Comparison of ENCODE assay signal across 2 cellular contexts in the genomic region with DNA sequence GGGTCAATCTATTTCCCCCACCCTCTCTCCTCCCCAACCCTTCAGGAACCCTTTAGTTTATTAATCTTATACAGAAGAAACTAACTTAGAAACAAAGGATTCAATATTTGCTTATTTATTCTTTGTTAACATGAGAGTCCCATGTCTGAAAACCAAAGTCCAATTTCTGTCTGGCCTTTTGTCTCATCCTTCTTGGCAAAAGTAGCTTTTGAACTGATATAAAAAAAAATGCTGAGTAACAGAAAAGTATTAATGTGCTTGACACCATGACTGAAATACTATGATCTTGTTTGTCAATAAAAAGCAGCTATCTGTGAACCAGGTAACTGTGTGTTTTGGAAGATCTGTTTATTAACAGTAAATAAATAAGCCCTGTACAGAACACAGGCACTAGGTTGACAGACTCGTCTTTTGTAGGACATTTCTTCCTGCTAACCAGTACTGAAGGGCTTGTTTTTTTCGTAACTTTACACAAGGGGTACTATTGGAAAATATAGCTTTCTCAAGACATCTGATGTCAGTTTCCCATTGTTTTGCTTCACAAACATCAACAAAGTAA.
TF ChIP-seq lines count a peak whose summit lies in the region.

No MANE protein-coding gene starts in this region.

TF ChIP-seq in GM12878, 131 proteins besides CTCF, POLR2A, EP300 and RAD21:
- no peak for TF ChIP-seq FOXM1 (IDR thresholded peaks at IDR 0.05; ENCODE audit: low read depth, low read length)
- TF ChIP-seq TCF12 (IDR thresholded peaks at IDR 0.05; ENCODE audit: low read depth, low read length): no peak
- no peak for TF ChIP-seq MXI1 (IDR thresholded peaks at IDR 0.05; ENCODE audit: low read depth, low read length)
- no peak for TF ChIP-seq KDM1A (IDR thresholded peaks at IDR 0.05; ENCODE audit: borderline replicate concordance)
- no peak for TF ChIP-seq SMAD5 (IDR thresholded peaks at IDR 0.05; ENCODE audit: low read depth)
- TF ChIP-seq E2F8 (IDR thresholded peaks at IDR 0.05; ENCODE audit: low read depth, partially characterized antibody): no peak
- TF ChIP-seq MTA2 (IDR thresholded peaks at IDR 0.05; ENCODE audit: low read depth): no peak
- no peak for TF ChIP-seq FOS (IDR thresholded peaks at IDR 0.05; ENCODE audit: borderline replicate concordance, extremely low read depth, insufficient read length)
- TF ChIP-seq BCL11A (IDR thresholded peaks at IDR 0.05; ENCODE audit: low read depth, low read length): no peak
- TF ChIP-seq, protein P1, sequence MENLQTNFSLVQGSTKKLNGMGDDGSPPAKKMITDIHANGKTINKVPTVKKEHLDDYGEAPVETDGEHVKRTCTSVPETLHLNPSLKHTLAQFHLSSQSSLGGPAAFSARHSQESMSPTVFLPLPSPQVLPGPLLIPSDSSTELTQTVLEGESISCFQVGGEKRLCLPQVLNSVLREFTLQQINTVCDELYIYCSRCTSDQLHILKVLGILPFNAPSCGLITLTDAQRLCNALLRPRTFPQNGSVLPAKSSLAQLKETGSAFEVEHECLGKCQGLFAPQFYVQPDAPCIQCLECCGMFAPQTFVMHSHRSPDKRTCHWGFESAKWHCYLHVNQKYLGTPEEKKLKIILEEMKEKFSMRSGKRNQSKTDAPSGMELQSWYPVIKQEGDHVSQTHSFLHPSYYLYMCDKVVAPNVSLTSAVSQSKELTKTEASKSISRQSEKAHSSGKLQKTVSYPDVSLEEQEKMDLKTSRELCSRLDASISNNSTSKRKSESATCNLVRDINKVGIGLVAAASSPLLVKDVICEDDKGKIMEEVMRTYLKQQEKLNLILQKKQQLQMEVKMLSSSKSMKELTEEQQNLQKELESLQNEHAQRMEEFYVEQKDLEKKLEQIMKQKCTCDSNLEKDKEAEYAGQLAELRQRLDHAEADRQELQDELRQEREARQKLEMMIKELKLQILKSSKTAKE (IDR thresholded peaks at IDR 0.05; ENCODE audit: low read depth, poor library complexity, severe bottlenecking): no peak
- no peak for TF ChIP-seq IRF3 (IDR thresholded peaks at IDR 0.05)
- TF ChIP-seq, protein P2, sequence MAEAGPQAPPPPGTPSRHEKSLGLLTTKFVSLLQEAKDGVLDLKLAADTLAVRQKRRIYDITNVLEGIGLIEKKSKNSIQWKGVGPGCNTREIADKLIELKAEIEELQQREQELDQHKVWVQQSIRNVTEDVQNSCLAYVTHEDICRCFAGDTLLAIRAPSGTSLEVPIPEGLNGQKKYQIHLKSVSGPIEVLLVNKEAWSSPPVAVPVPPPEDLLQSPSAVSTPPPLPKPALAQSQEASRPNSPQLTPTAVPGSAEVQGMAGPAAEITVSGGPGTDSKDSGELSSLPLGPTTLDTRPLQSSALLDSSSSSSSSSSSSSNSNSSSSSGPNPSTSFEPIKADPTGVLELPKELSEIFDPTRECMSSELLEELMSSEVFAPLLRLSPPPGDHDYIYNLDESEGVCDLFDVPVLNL (IDR thresholded peaks at IDR 0.05; ENCODE audit: low read depth, low read length): no peak

TF ChIP-seq in HepG2, 621 proteins besides CTCF, POLR2A, EP300 and RAD21:
- no peak for TF ChIP-seq ZSCAN30 (CRISPR knock-in tag; IDR thresholded peaks at IDR 0.05)
- no peak for TF ChIP-seq KDM3A (CRISPR knock-in tag; IDR thresholded peaks at IDR 0.05; ENCODE audit: low read depth)
- no peak for TF ChIP-seq ZBTB21 (CRISPR knock-in tag; IDR thresholded peaks at IDR 0.05)
- TF ChIP-seq MAFK (conservative IDR thresholded peaks at IDR 0.05 in 1 of 2, IDR thresholded peaks at IDR 0.05 in 1 of 2; ENCODE audit: low read length in 2 of 2): peak; percentile 78
- TF ChIP-seq, protein P3, sequence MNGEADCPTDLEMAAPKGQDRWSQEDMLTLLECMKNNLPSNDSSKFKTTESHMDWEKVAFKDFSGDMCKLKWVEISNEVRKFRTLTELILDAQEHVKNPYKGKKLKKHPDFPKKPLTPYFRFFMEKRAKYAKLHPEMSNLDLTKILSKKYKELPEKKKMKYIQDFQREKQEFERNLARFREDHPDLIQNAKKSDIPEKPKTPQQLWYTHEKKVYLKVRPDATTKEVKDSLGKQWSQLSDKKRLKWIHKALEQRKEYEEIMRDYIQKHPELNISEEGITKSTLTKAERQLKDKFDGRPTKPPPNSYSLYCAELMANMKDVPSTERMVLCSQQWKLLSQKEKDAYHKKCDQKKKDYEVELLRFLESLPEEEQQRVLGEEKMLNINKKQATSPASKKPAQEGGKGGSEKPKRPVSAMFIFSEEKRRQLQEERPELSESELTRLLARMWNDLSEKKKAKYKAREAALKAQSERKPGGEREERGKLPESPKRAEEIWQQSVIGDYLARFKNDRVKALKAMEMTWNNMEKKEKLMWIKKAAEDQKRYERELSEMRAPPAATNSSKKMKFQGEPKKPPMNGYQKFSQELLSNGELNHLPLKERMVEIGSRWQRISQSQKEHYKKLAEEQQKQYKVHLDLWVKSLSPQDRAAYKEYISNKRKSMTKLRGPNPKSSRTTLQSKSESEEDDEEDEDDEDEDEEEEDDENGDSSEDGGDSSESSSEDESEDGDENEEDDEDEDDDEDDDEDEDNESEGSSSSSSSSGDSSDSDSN (CRISPR knock-in tag; IDR thresholded peaks at IDR 0.05): no peak
- no peak for TF ChIP-seq MLLT10 (CRISPR knock-in tag; IDR thresholded peaks at IDR 0.05)
- no peak for TF ChIP-seq TBX2 (CRISPR knock-in tag; IDR thresholded peaks at IDR 0.05; ENCODE audit: borderline replicate concordance)
- no peak for TF ChIP-seq ZFAT (CRISPR knock-in tag; conservative IDR thresholded peaks at IDR 0.05)
- TF ChIP-seq, protein P4, sequence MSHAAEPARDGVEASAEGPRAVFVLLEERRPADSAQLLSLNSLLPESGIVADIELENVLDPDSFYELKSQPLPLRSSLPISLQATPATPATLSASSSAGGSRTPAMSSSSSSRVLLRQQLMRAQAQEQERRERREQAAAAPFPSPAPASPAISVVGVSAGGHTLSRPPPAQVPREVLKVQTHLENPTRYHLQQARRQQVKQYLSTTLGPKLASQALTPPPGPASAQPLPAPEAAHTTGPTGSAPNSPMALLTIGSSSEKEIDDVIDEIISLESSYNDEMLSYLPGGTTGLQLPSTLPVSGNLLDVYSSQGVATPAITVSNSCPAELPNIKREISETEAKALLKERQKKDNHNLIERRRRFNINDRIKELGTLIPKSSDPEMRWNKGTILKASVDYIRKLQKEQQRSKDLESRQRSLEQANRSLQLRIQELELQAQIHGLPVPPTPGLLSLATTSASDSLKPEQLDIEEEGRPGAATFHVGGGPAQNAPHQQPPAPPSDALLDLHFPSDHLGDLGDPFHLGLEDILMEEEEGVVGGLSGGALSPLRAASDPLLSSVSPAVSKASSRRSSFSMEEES (CRISPR knock-in tag; IDR thresholded peaks at IDR 0.05): no peak
- no peak for TF ChIP-seq TOPORS (CRISPR knock-in tag; IDR thresholded peaks at IDR 0.05)
- TF ChIP-seq GABPA (IDR thresholded peaks at IDR 0.05; ENCODE audit: low read depth, low read length): no peak
- TF ChIP-seq GABPA (CRISPR knock-in tag; IDR thresholded peaks at IDR 0.05; ENCODE audit: low read depth): no peak
- no peak for TF ChIP-seq SOX13 (IDR thresholded peaks at IDR 0.05)
- TF ChIP-seq SOX13 (CRISPR knock-in tag; conservative IDR thresholded peaks at IDR 0.05 in 1 of 2, IDR thresholded peaks at IDR 0.05 in 1 of 2): 0 out of 4 replicates have a peak, but pooled peaks of 1 of the 2 experiments have one; percentile 26
- TF ChIP-seq GMEB1 (CRISPR knock-in tag; IDR thresholded peaks at IDR 0.05; ENCODE audit: borderline replicate concordance): no peak
- TF ChIP-seq CBX1 (IDR thresholded peaks at IDR 0.05; ENCODE audit: low read depth): no peak
- TF ChIP-seq ZNF720 (CRISPR knock-in tag; IDR thresholded peaks at IDR 0.05): no peak
- TF ChIP-seq ZNF33A (CRISPR knock-in tag; IDR thresholded peaks at IDR 0.05; ENCODE audit: borderline replicate concordance): no peak
- TF ChIP-seq DRAP1 (CRISPR knock-in tag; IDR thresholded peaks at IDR 0.05): no peak
- TF ChIP-seq HNRNPK (IDR thresholded peaks at IDR 0.05; ENCODE audit: low read depth, low read length, poor library complexity, severe bottlenecking): no peak
- TF ChIP-seq, protein P5, sequence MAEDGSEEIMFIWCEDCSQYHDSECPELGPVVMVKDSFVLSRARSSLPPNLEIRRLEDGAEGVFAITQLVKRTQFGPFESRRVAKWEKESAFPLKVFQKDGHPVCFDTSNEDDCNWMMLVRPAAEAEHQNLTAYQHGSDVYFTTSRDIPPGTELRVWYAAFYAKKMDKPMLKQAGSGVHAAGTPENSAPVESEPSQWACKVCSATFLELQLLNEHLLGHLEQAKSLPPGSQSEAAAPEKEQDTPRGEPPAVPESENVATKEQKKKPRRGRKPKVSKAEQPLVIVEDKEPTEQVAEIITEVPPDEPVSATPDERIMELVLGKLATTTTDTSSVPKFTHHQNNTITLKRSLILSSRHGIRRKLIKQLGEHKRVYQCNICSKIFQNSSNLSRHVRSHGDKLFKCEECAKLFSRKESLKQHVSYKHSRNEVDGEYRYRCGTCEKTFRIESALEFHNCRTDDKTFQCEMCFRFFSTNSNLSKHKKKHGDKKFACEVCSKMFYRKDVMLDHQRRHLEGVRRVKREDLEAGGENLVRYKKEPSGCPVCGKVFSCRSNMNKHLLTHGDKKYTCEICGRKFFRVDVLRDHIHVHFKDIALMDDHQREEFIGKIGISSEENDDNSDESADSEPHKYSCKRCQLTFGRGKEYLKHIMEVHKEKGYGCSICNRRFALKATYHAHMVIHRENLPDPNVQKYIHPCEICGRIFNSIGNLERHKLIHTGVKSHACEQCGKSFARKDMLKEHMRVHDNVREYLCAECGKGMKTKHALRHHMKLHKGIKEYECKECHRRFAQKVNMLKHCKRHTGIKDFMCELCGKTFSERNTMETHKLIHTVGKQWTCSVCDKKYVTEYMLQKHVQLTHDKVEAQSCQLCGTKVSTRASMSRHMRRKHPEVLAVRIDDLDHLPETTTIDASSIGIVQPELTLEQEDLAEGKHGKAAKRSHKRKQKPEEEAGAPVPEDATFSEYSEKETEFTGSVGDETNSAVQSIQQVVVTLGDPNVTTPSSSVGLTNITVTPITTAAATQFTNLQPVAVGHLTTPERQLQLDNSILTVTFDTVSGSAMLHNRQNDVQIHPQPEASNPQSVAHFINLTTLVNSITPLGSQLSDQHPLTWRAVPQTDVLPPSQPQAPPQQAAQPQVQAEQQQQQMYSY (CRISPR knock-in tag; IDR thresholded peaks at IDR 0.05): no peak
- TF ChIP-seq ZNF564 (CRISPR knock-in tag; IDR thresholded peaks at IDR 0.05): no peak
- no peak for TF ChIP-seq CHD4 (IDR thresholded peaks at IDR 0.05; ENCODE audit: borderline replicate concordance, low read length)
- no peak for TF ChIP-seq ZFP91 (CRISPR knock-in tag; IDR thresholded peaks at IDR 0.05; ENCODE audit: borderline replicate concordance)
- TF ChIP-seq, protein P6, sequence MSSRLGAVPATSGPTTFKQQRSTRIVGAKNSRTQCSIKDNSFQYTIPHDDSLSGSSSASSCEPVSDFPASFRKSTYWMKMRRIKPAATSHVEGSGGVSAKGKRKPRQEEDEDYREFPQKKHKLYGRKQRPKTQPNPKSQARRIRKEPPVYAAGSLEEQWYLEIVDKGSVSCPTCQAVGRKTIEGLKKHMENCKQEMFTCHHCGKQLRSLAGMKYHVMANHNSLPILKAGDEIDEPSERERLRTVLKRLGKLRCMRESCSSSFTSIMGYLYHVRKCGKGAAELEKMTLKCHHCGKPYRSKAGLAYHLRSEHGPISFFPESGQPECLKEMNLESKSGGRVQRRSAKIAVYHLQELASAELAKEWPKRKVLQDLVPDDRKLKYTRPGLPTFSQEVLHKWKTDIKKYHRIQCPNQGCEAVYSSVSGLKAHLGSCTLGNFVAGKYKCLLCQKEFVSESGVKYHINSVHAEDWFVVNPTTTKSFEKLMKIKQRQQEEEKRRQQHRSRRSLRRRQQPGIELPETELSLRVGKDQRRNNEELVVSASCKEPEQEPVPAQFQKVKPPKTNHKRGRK (CRISPR knock-in tag; IDR thresholded peaks at IDR 0.05): no peak
- peak; percentile 73 for TF ChIP-seq MAFF (IDR thresholded peaks at IDR 0.05; ENCODE audit: low read depth, low read length)
